In genomic region chr10:96641396-96641795, GRCh38 we compare ENCODE assay signal across 9 cellular contexts. TPM values are rescaled to one million over a fixed set of nuclear protein-coding genes. Genes with fewer than 3 reads are reported as not detected.
DNase-seq lines count a peak whose midpoint lies in the region; ATAC-seq and TF ChIP-seq lines count a peak whose summit lies in the region.
"Had no signal": no experiment of that assay in that cellular context is flagged by ENCODE, and none has a peak within 500 bp of the region (broad histone marks: within the 10 kb centered on the region; RNA-seq: fewer than 3 reads in every experiment).

No MANE protein-coding gene starts in this region.

- 0 out of 2 replicates have a peak overlapping the region, but pooled peaks have one; percentile 9 for H3K4me2 ChIP-seq in OCI-LY3 (ENCODE audit: low read length)

- no peak overlapping the region for H3K4me3 ChIP-seq in CD8-positive, alpha-beta memory T cell (ENCODE audit: low read length)
- no peak overlapping the region for H3K4me3 ChIP-seq in OCI-LY3 (ENCODE audit: low read length)

- POLR2A ChIA-PET in CD8-positive, alpha-beta memory T cell (lab: Charles Lee) = no interaction called here

- H3K4me3 Mint-ChIP-seq in CD8-positive, alpha-beta memory T cell = no peak overlapping the region
- H3K4me3 Mint-ChIP-seq in immature natural killer cell (no peak overlapping the region), progenitor cell of endocrine pancreas (ENCODE audit: low read depth) (no peak overlapping the region)

- no peak for TF ChIP-seq CTCF in OCI-LY3 (IDR thresholded peaks at IDR 0.05; ENCODE audit: low read depth, low read length)
- no peak for TF ChIP-seq CTCF in progenitor cell of endocrine pancreas (IDR thresholded peaks at IDR 0.05; ENCODE audit: unreplicated experiment)

- H3K4me1 Mint-ChIP-seq in CD8-positive, alpha-beta memory T cell = peaks cover 7 to 9% (median 9%) of the 10 kb centered on the region in 3 donors
- H3K4me1 Mint-ChIP-seq in immature natural killer cell (peaks cover 22 to 52% of the 10 kb centered on the region in 2 donors), progenitor cell of endocrine pancreas (ENCODE audit: low read depth) (peaks cover 6% of the 10 kb centered on the region)

- peaks cover 0 to 2% of the 10 kb centered on the region in 2 donors for H3K27me3 Mint-ChIP-seq in CD8-positive, alpha-beta memory T cell
- H3K27me3 Mint-ChIP-seq in immature natural killer cell (ENCODE audit: low read depth in 3 of 3) = peaks cover 0 to 11% (median 5%) of the 10 kb centered on the region in 3 donors
- no peaks in the 10 kb centered on the region for H3K27me3 Mint-ChIP-seq in progenitor cell of endocrine pancreas

- H3K27ac Mint-ChIP-seq in CD8-positive, alpha-beta memory T cell = peak overlapping the region in 7 of 8 donors; percentile 30 to 77 (median 58)
- H3K27ac Mint-ChIP-seq in immature natural killer cell (peak overlapping the region; percentile 69 to 93 (median 80)), progenitor cell of endocrine pancreas (peak overlapping the region; percentile 41)

- peaks cover 0 to 12% (median 4%) of the 10 kb centered on the region in 3 donors for H3K36me3 Mint-ChIP-seq in CD8-positive, alpha-beta memory T cell
- H3K36me3 Mint-ChIP-seq in immature natural killer cell (peaks cover 23 to 59% (median 24%) of the 10 kb centered on the region in 3 donors), progenitor cell of endocrine pancreas (ENCODE audit: insufficient read depth) (peaks cover 21% of the 10 kb centered on the region)

- H3K9me3 ChIP-seq in CD8-positive, alpha-beta memory T cell (ENCODE audit: low read length) = no peaks in the 10 kb centered on the region
- H3K9me3 ChIP-seq in OCI-LY3 (ENCODE audit: insufficient read depth, low read length) = no peaks in the 10 kb centered on the region

- H3K27ac ChIP-seq in CD8-positive, alpha-beta memory T cell (ENCODE audit: low read depth, low read length) = no peak overlapping the region
- no peak overlapping the region for H3K27ac ChIP-seq in OCI-LY3 (ENCODE audit: low read length)

- H3K36me3 ChIP-seq in CD8-positive, alpha-beta memory T cell (ENCODE audit: insufficient read depth, low read length) = no peaks in the 10 kb centered on the region
- peaks cover 31% of the 10 kb centered on the region for H3K36me3 ChIP-seq in OCI-LY3 (replicated peaks; ENCODE audit: low read depth, low read length)

- no peaks in the 10 kb centered on the region for H3K79me2 ChIP-seq in OCI-LY3 (ENCODE audit: low read length)

- H3K4me1 ChIP-seq in CD8-positive, alpha-beta memory T cell (ENCODE audit: insufficient read depth, low read length) = no peaks in the 10 kb centered on the region
- peaks cover 38% of the 10 kb centered on the region for H3K4me1 ChIP-seq in OCI-LY3 (ENCODE audit: low read length)

- no peak overlapping the region for H3K9ac ChIP-seq in OCI-LY3 (ENCODE audit: low read length)

- no peaks in the 10 kb centered on the region for H3K9me3 Mint-ChIP-seq in CD8-positive, alpha-beta memory T cell
- H3K9me3 Mint-ChIP-seq in immature natural killer cell = no peaks in the 10 kb centered on the region
- no peaks in the 10 kb centered on the region for H3K9me3 Mint-ChIP-seq in progenitor cell of endocrine pancreas (ENCODE audit: low read depth)

- ATAC-seq in GM19035 (IDR thresholded peaks at IDR 0.05; ENCODE audit: unreplicated experiment) (no peak), HG03108 (IDR thresholded peaks at IDR 0.05; ENCODE audit: unreplicated experiment) (no peak)

- H4K20me1 ChIP-seq in OCI-LY3 (ENCODE audit: insufficient read depth, low read length) = no peaks in the 10 kb centered on the region

- H3K27me3 ChIP-seq in CD8-positive, alpha-beta memory T cell (ENCODE audit: insufficient read depth, low read length, poor library complexity, severe bottlenecking) = no peaks in the 10 kb centered on the region
- no peaks in the 10 kb centered on the region for H3K27me3 ChIP-seq in OCI-LY3 (ENCODE audit: low read depth, low read length)

- no peak for DNase-seq in CD8-positive, alpha-beta memory T cell
- DNase-seq in immature natural killer cell (no peak), progenitor cell of endocrine pancreas (ENCODE audit: low spot score, unreplicated experiment) (no peak), SHP77 treated with DMSO at 0.1 percent for 48 hours (lab: John Stamatoyannopoulos, UW) (no peak)
- DNase-seq: NCI-H1092, NCI-H774 had no signal

- no peak overlapping the region for H2AFZ ChIP-seq in OCI-LY3 (ENCODE audit: low read depth, low read length)

- CTCF ChIA-PET in CD8-positive, alpha-beta memory T cell (lab: Charles Lee) = interaction anchor here (0.9 to 3.3 kb wide), 12 partner anchors 10 to 234 kb away, joined by 3 to 17 read pairs (median 4); no protein-coding TSS in a partner anchor

RNA-seq across cellular contexts. Expression of gene TM9SF3, which starts 54.6 kb away (rescaled TPM):
- 100 to 1,000 TPM in 1 of 2 experiments, 10 to 100 TPM in 1; 89.7 to 103 TPM for total RNA-seq in CD8-positive, alpha-beta memory T cell
- polyA plus RNA-seq in CD8-positive, alpha-beta memory T cell = 95.8 TPM
- polyA plus RNA-seq in immature natural killer cell = 10 to 100 TPM; 66.9 to 90.9 (median 87.2) TPM
- 140 and 152 TPM in 2 replicates for total RNA-seq in progenitor cell of endocrine pancreas
